In genomic region chr12:72017054-72017651, GRCh38 we compare ENCODE assay signal across 8 cellular contexts.
DNase-seq lines count a peak whose midpoint lies in the region; ATAC-seq and TF ChIP-seq lines count a peak whose summit lies in the region.

No MANE protein-coding gene starts in this region.

- peak; percentile 96 for ATAC-seq in HG02588 (IDR thresholded peaks at IDR 0.05; ENCODE audit: unreplicated experiment)

- peak; percentile 77 for TF ChIP-seq CTCF in GM12874 (IDR thresholded peaks at IDR 0.05; ENCODE audit: insufficient read depth, low read depth, low read length)

- peak; percentile 82 for DNase-seq in NAMALWA (ENCODE audit: low spot score)
- DNase-seq in SK-MEL-5 (ENCODE audit: low read depth, low spot score) = peak; percentile 84
- peak; percentile 1 to 24 (median 6) for DNase-seq in activated naive CD4-positive, alpha-beta T cell (lab: John Stamatoyannopoulos, UW)
- peak; percentile 82 for DNase-seq in globus pallidus (ENCODE audit: low spot score)
- peak; percentile 51 to 96 (median 78) for DNase-seq in posterior cingulate gyrus
- no peak for DNase-seq in mesenteric fat pad (ENCODE audit: low spot score)

- intact Hi-C loops in posterior cingulate gyrus (cut with DNase I) = loop anchor here (1.0 to 5.0 kb wide), 2 partner anchors 245 to 265 kb away; no protein-coding TSS in a partner anchor

- in situ Hi-C loops in SK-MEL-5 (cut with HindIII; ENCODE audit: low pct_unique_long_range_greater_than_20kb, low sequenced_read_pairs) = no loop called here
